ENCODE assay signal across 17 cellular contexts in the genomic region with DNA sequence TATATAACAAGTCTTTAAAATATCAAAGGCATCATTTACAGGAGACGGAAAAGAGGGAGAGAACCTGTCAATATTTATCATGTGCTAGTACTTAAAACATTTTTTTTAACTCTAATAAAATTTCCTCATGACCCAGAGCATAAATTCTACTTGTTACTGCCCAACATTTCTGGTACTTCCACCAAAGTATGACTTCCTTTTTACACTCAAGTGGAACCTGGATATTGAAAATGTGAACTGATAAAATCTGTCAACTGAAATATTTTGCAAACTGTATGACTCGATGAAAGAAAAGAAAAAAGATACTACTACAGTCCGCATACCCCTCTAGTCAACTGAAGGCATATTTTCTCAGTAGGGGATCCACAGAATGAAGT. TPM values are rescaled to one million over a fixed set of nuclear protein-coding genes. Genes with fewer than 3 reads are reported as not detected.
DNase-seq lines count a peak whose midpoint lies in the region; ATAC-seq and TF ChIP-seq lines count a peak whose summit lies in the region.
"Had no signal": no experiment of that assay in that cellular context is flagged by ENCODE, and none has a peak within 500 bp of the region (broad histone marks: within the 10 kb centered on the region; RNA-seq: fewer than 3 reads in every experiment).

No MANE protein-coding gene starts in this region.

- H3K4me3 ChIP-seq in skeletal muscle satellite cell (ENCODE audit: low read length) = no peak overlapping the region
- H3K4me3 ChIP-seq: vagina had no signal

- H3K4me3 Mint-ChIP-seq in activated naive CD8-positive, alpha-beta T cell = no peak overlapping the region
- no peak overlapping the region for H3K4me3 Mint-ChIP-seq in activated naive CD8-positive, alpha-beta T cell treated with anti-CD3 and anti-CD28 coated beads for 36 hours
- H3K4me3 Mint-ChIP-seq: activated CD4-positive, alpha-beta memory T cell treated with anti-CD3 and anti-CD28 coated beads, Interleukin-2, amount 10 ng/mL, durations not matched to agents 7 days and 5 days had no signal

- H3K9me3 ChIP-seq in skeletal muscle satellite cell (replicated peaks; ENCODE audit: low read length) = no peaks in the 10 kb centered on the region
- H3K9me3 ChIP-seq: vagina had no signal

- peaks cover 28% of the 10 kb centered on the region for H3K4me1 ChIP-seq in skeletal muscle satellite cell (ENCODE audit: control insufficient read depth, insufficient read depth, low read length)

- peak overlapping the region; percentile 42 for H3K27ac ChIP-seq in RWPE1
- H3K27ac ChIP-seq: vagina had no signal

- H3K9ac ChIP-seq in skeletal muscle satellite cell (ENCODE audit: low read depth, low read length) = no peak overlapping the region

- CTCF ChIA-PET in RWPE1 (lab: Yijun Ruan, JAX) = interaction anchor here (0.6 kb wide), 1 partner anchor 10 kb away, joined by 4 read pairs; no protein-coding TSS in a partner anchor

- no peaks in the 10 kb centered on the region for H3K27me3 Mint-ChIP-seq in activated naive CD8-positive, alpha-beta T cell
- H3K27me3 Mint-ChIP-seq in activated naive CD8-positive, alpha-beta T cell treated with anti-CD3 and anti-CD28 coated beads for 36 hours = no peaks in the 10 kb centered on the region
- H3K27me3 Mint-ChIP-seq: activated CD4-positive, alpha-beta memory T cell treated with anti-CD3 and anti-CD28 coated beads, Interleukin-2, amount 10 ng/mL, durations not matched to agents 7 days and 5 days; stimulated activated naive B cell treated with anti-CD40 and anti-IgM and Interleukin-4, amounts not matched to agents 10 μg/mL and 1 μg/mL and 100 μg/mL, for 72 hours had no signal

- no peaks in the 10 kb centered on the region for H3K27me3 ChIP-seq in skeletal muscle satellite cell (ENCODE audit: control insufficient read depth, insufficient read depth, low read length)
- H3K27me3 ChIP-seq: vagina had no signal

- no peak for DNase-seq in activated naive CD8-positive, alpha-beta T cell treated with anti-CD3 and anti-CD28 coated beads for 36 hours
- DNase-seq in RWPE1 (ENCODE audit: low spot score) = no peak
- peak; percentile 4 for DNase-seq in astrocyte of the hippocampus (ENCODE audit: low read depth, low spot score)
- no peak for DNase-seq in amygdala (lab: John Stamatoyannopoulos, UW)
- DNase-seq: activated CD4-positive, alpha-beta memory T cell treated with anti-CD3 and anti-CD28 coated beads, Interleukin-2, amount 10 ng/mL, durations not matched to agents 7 days and 5 days; activated gamma-delta T cell; DMS153; KG1; NCI-H187; NCI-H748 treated with DMSO at 0.1 percent for 48 hours; stimulated activated naive B cell treated with anti-CD40 and anti-IgM and Interleukin-4, amounts not matched to agents 10 μg/mL and 1 μg/mL and 100 μg/mL, for 72 hours; T-helper 9 cell had no signal

- peak overlapping the region; percentile 51 for H3K4me2 ChIP-seq in skeletal muscle satellite cell (ENCODE audit: low read length)

- peaks cover 24% of the 10 kb centered on the region for H3K36me3 Mint-ChIP-seq in activated naive CD8-positive, alpha-beta T cell
- H3K36me3 Mint-ChIP-seq in activated naive CD8-positive, alpha-beta T cell treated with anti-CD3 and anti-CD28 coated beads for 36 hours = peaks cover 52% of the 10 kb centered on the region

- peak overlapping the region; percentile 58 for H3K27ac Mint-ChIP-seq in activated naive CD8-positive, alpha-beta T cell
- H3K27ac Mint-ChIP-seq in activated naive CD8-positive, alpha-beta T cell treated with anti-CD3 and anti-CD28 coated beads for 36 hours = no peak overlapping the region
- H3K27ac Mint-ChIP-seq: activated CD4-positive, alpha-beta memory T cell treated with anti-CD3 and anti-CD28 coated beads, Interleukin-2, amount 10 ng/mL, durations not matched to agents 7 days and 5 days had no signal

- POLR2A ChIA-PET in RWPE1 (lab: Yijun Ruan, JAX; ENCODE audit: low non-redundant PET) = no interaction called here

- H3K36me3 ChIP-seq in skeletal muscle satellite cell (ENCODE audit: insufficient read depth, low read length) = peaks cover 14% of the 10 kb centered on the region
- H3K36me3 ChIP-seq: vagina had no signal

- peaks cover 50% of the 10 kb centered on the region for H3K4me1 Mint-ChIP-seq in activated naive CD8-positive, alpha-beta T cell (ENCODE audit: low read depth)
- H3K4me1 Mint-ChIP-seq in activated naive CD8-positive, alpha-beta T cell treated with anti-CD3 and anti-CD28 coated beads for 36 hours = peaks cover 42% of the 10 kb centered on the region

- ATAC-seq in HG02970 (IDR thresholded peaks at IDR 0.05; ENCODE audit: low FRiP score, unreplicated experiment) = no peak
- ATAC-seq in HG02642 (IDR thresholded peaks at IDR 0.05; ENCODE audit: poor library complexity, unreplicated experiment) = no peak

- TF ChIP-seq CTCF in RWPE1 (conservative IDR thresholded peaks at IDR 0.05; ENCODE audit: low read depth) = no peak

- peaks cover 9% of the 10 kb centered on the region for H3K9me3 Mint-ChIP-seq in activated naive CD8-positive, alpha-beta T cell (ENCODE audit: low read depth)
- peaks cover 16% of the 10 kb centered on the region for H3K9me3 Mint-ChIP-seq in activated naive CD8-positive, alpha-beta T cell treated with anti-CD3 and anti-CD28 coated beads for 36 hours

RNA-seq across cellular contexts. Expression of gene FAM13B, which starts 37.1 kb away (rescaled TPM):
- 10 to 100 TPM; 17.8 to 18.2 TPM for total RNA-seq in activated naive CD8-positive, alpha-beta T cell treated with anti-CD3 and anti-CD28 coated beads for 36 hours
- total RNA-seq in skeletal muscle satellite cell (2012; rRNA removed) = 14.2 and 17.9 TPM in 2 replicates
